Comparison of ENCODE assay signal across 21 cellular contexts in the genomic region with DNA sequence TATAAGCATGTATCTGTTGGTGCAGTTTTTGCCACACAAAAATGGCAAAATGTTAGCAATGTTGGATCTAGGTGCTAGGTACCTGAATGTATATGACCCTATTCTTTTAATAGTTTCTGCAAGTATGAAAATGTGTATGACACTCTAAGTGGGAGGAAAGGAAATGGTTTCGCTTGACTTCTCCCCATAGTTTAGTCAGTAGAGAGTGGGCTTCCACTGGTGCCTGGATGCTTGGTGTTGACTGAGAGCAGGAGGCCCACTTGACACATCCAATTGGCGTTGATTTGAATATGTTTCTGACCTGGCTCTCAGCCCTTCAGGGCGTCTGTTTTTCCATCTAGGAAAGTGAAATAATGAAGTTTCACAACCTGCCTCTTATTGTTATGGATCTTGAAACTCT. TPM values are rescaled to one million over a fixed set of nuclear protein-coding genes. Genes with fewer than 3 reads are reported as not detected.
A peak's percentile ranks its signal among the peaks of the same experiment; 100 is the strongest.
DNase-seq lines count a peak whose midpoint lies in the region; ATAC-seq, FAIRE-seq and TF ChIP-seq lines count a peak whose summit lies in the region.
"Had no signal": no experiment of that assay in that cellular context is flagged by ENCODE, and none has a peak within 500 bp of the region (broad histone marks: within the 10 kb centered on the region; RNA-seq: fewer than 3 reads in every experiment).

No MANE protein-coding gene starts in this region.

- TF ChIP-seq POLR2A in GM12891 (IDR thresholded peaks at IDR 0.05; ENCODE audit: low read depth, low read length) = no peak

- peak; percentile 72 for FAIRE-seq in GM12891 (lab: Jason Lieb, UNC)

- no peak overlapping the region for H3K27ac ChIP-seq in caudate nucleus (ENCODE audit: low read depth, low read length)
- H3K27ac ChIP-seq: heart left ventricle, ovary had no signal

- DNase-seq in GM12891 (ENCODE audit: insufficient read length, low spot score) (no peak), hypothalamus (lab: John Stamatoyannopoulos, UW) (no peak), COLO668 (lab: John Stamatoyannopoulos, UW; ENCODE audit: unreplicated experiment) (no peak), caudate nucleus (lab: John Stamatoyannopoulos, UW) (no peak)
- no peak for DNase-seq in stimulated activated CD4-positive, alpha-beta T cell treated with anti-CD3 and anti-CD28 coated beads, Interleukin-2, amount 100 ng/mL, for 48 hours
- DNase-seq: activated B cell treated with CpG ODN at 0.5 μM for 24 hours; activated effector memory CD4-positive, alpha-beta T cell treated with Interleukin-2 at 50 U/mL for 16 hours; aorta; CD4-positive, CD25-positive, alpha-beta regulatory T cell; DMS79; effector memory CD8-positive, alpha-beta T cell; heart left ventricle; NCI-H2029 treated with DMSO at 0.1 percent for 48 hours; NCI-H510A treated with DMSO at 0.1 percent for 48 hours; ovary had no signal

- peak; percentile 63 for ATAC-seq in GM19043 (IDR thresholded peaks at IDR 0.05; ENCODE audit: low read depth, unreplicated experiment)
- peak; percentile 64 for ATAC-seq in HG02678 (IDR thresholded peaks at IDR 0.05; ENCODE audit: unreplicated experiment)
- peak; percentile 69 for ATAC-seq in HG03442 (IDR thresholded peaks at IDR 0.05; ENCODE audit: unreplicated experiment)
- ATAC-seq: effector memory CD8-positive, alpha-beta T cell; heart left ventricle had no signal

TF ChIP-seq in GM12891, 5 proteins besides CTCF, POLR2A, EP300 and RAD21:
- TF ChIP-seq SPI1 (IDR thresholded peaks at IDR 0.05; ENCODE audit: low read depth, low read length) = no peak
- peak; percentile 46 for TF ChIP-seq PAX5 (IDR thresholded peaks at IDR 0.05; ENCODE audit: insufficient read depth, low read length, severe bottlenecking)

RNA-seq across cellular contexts. Expression of a gene that starts 41.8 kb away (rescaled TPM):
- not detected for polyA plus RNA-seq in GM12891 (2012; ENCODE audit: low read depth, missing spikeins)
- polyA plus RNA-seq: CD4-positive, CD25-positive, alpha-beta regulatory T cell; fibroblast of lung; heart left ventricle; IgD-negative memory B cell; lung had no signal

RNA-seq across cellular contexts. Expression of a gene that starts 56.2 kb away (rescaled TPM):
- polyA plus RNA-seq in GM12891 (2012; ENCODE audit: low read depth, missing spikeins) = 0.21 TPM
- polyA plus RNA-seq: CD4-positive, CD25-positive, alpha-beta regulatory T cell had no signal
